ENCODE assay signal across 8 cellular contexts in the genomic region with DNA sequence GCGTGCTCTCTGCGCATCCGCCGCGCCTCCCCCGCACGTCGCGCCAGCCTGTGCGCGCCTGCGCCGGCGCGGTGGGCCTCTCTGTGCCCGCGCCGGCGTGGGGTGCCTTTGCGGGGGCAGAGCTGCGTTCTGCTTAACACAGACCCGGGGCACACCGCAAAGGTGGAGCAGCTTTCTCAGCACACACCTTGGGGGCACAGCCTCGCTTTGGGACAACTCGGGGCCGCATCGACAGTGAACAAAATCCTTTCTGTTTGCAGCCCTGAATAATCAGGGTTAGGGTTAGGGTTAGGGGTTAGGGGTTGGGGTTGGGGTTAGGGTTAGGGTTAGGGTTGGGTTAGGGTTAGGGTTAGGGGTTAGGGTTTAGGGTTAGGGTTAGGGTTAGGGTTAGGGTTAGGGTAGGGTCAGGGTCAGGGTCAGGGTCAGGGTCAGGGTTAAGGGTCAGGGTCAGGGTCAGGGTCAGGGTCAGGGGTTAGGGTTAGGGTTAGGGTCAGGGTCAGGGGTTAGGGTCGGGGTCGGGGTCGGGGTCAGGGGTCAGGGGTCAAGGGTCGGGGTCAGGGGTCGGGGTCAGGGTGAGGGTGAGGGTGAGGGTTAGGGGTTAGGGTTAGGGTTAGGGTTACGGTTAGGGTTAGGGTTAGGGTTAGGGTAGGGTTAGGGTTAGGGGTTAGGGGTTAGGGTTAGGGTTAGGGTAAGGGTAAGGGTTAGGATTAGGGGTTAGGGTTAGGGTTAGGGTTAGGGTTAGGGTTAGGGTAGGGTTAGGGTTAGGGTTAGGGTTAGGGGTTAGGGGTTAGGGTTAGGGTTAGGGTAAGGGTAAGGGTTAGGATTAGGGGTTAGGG. TPM values are rescaled to one million over a fixed set of nuclear protein-coding genes. Genes with fewer than 3 reads are reported as not detected.
DNase-seq lines count a peak whose midpoint lies in the region; ATAC-seq and TF ChIP-seq lines count a peak whose summit lies in the region.
"Not testable (repeated sequence)": the region's sequence is repeated elsewhere in the genome, so short reads cannot be mapped to it uniquely, and the experiment has no call there.

No MANE protein-coding gene starts in this region.

- intact Hi-C loops in Right ventricle myocardium inferior (cut with DNase I); upper lobe of right lung (cut with DNase I): not testable (repeated sequence)

- H3K36me3 ChIP-seq in upper lobe of right lung, result not testable (repeated sequence)

- not testable (repeated sequence) for H3K4me3 ChIP-seq in upper lobe of right lung

- H3K27me3 ChIP-seq in upper lobe of right lung, result not testable (repeated sequence)

- in situ Hi-C loops in KBM-7 (cut with MboI; ENCODE audit: low pct_unique_long_range_greater_than_20kb, low sequenced_read_pairs), result not testable (repeated sequence)

- DNase-seq in DMS53 (lab: John Stamatoyannopoulos, UW) (peak; percentile 24), KBM-7 (peak; percentile 2)
- DNase-seq in NK-92 treated with Interleukin-12 subunit alpha and Interleukin-12 subunit beta, amount 100 ng/mL, for 24 hours (lab: John Stamatoyannopoulos, UW), result peak; percentile 37
- DNase-seq in activated T-cell treated with anti-CD3 and anti-CD28 coated beads, Interleukin-2, amount 50 U/mL, for 1 hour, result peak; percentile 25
- DNase-seq in effector CD8-positive, alpha-beta T cell (lab: John Stamatoyannopoulos, UW), result peak; percentile 30
- not testable (repeated sequence) for DNase-seq in Right ventricle myocardium inferior (ENCODE audit: missing footprints); left lobe of liver (ENCODE audit: low spot score); upper lobe of right lung

- not testable (repeated sequence) for TF ChIP-seq CTCF in upper lobe of right lung (IDR thresholded peaks at IDR 0.05)

- not testable (repeated sequence) for H3K4me1 ChIP-seq in upper lobe of right lung

- ATAC-seq in Right ventricle myocardium inferior (peak; percentile 28), left lobe of liver (peak; percentile 57), upper lobe of right lung (peak; percentile 23)

- H3K9me3 ChIP-seq in upper lobe of right lung, result not testable (repeated sequence)

- H3K27ac ChIP-seq in upper lobe of right lung, result not testable (repeated sequence)

RNA-seq across cellular contexts. Expression of a gene that starts 31.1 kb away (rescaled TPM):
- 71.0 TPM for total RNA-seq in Right ventricle myocardium inferior
- total RNA-seq in left lobe of liver, result 29.3 TPM
- 58.8 TPM for total RNA-seq in upper lobe of right lung
